ENCODE assay signal across 2 cellular contexts in the genomic region with DNA sequence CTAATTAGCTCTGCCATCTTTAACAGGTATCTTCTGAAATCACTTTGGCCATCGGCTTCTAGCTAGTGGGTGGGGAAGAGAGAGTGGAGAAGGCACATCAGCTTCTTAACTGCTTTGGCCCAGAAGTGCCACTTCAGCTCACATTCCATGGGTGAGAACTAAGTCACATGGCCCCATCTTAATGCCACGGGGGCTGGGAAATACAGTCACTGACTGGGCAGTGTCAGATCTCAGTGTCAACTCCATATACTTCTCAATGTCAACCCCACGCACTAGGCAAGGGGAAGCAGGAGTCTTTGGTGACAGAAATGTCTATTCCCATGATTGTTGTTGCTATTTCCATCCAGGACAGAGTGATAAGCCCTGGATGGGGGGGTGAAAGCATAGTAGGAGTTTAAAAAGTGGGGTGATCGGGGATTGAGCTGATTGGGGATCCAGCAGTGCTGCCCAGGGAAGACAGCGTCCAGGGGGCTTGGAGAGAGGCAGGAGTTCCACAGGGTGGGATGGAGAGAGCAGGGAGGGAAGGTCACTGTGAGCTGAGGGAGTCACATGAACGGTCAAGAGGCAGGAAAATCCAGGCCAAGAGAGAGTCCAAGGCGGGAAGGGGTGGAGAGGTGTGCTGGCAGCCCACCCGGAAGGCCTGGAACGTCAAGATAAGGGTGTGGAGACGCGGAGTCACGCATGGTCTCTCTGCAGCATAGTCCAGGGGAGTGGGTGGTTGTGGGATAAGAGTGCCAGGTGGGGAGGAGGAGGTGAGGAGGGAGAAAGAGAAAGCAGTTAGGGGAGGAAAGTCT.
TF ChIP-seq lines count a peak whose summit lies in the region.

No MANE protein-coding gene starts in this region.

TF ChIP-seq in K562, 482 proteins besides CTCF, POLR2A, EP300 and RAD21 (continues in another document):
- TF ChIP-seq NEUROD1 (IDR thresholded peaks at IDR 0.05; ENCODE audit: borderline replicate concordance, low read depth, low read length, partially characterized antibody): peak; percentile 62
- TF ChIP-seq MAFG (tag; conservative IDR thresholded peaks at IDR 0.05): peak; percentile 26; the same call in 1 of the 2 replicates
- peak; percentile 94 for TF ChIP-seq POLR2AphosphoS5 (IDR thresholded peaks at IDR 0.05; ENCODE audit: control insufficient read depth, insufficient read depth, low read depth, low read length)
- peak; percentile 69; the same call in 1 of the 2 replicates for TF ChIP-seq BCOR (IDR thresholded peaks at IDR 0.05)
- TF ChIP-seq ZNF263 (CRISPR knock-in tag; IDR thresholded peaks at IDR 0.05; ENCODE audit: borderline replicate concordance): peak; percentile 43; the same call in 1 of the 2 replicates
- TF ChIP-seq PML (IDR thresholded peaks at IDR 0.05; ENCODE audit: low read length): peak; percentile 75
- no peak for TF ChIP-seq ZNF507 (tag; conservative IDR thresholded peaks at IDR 0.05)
- TF ChIP-seq, protein P1, sequence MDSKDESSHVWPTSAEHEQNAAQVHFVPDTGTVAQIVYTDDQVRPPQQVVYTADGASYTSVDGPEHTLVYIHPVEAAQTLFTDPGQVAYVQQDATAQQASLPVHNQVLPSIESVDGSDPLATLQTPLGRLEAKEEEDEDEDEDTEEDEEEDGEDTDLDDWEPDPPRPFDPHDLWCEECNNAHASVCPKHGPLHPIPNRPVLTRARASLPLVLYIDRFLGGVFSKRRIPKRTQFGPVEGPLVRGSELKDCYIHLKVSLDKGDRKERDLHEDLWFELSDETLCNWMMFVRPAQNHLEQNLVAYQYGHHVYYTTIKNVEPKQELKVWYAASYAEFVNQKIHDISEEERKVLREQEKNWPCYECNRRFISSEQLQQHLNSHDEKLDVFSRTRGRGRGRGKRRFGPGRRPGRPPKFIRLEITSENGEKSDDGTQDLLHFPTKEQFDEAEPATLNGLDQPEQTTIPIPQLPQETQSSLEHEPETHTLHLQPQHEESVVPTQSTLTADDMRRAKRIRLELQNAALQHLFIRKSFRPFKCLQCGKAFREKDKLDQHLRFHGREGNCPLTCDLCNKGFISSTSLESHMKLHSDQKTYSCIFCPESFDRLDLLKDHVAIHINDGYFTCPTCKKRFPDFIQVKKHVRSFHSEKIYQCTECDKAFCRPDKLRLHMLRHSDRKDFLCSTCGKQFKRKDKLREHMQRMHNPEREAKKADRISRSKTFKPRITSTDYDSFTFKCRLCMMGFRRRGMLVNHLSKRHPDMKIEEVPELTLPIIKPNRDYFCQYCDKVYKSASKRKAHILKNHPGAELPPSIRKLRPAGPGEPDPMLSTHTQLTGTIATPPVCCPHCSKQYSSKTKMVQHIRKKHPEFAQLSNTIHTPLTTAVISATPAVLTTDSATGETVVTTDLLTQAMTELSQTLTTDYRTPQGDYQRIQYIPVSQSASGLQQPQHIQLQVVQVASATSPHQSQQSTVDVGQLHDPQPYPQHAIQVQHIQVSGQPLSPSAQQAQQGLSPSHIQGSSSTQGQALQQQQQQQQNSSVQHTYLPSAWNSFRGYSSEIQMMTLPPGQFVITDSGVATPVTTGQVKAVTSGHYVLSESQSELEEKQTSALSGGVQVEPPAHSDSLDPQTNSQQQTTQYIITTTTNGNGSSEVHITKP (IDR thresholded peaks at IDR 0.05; ENCODE audit: partially characterized antibody): peak; percentile 42
- TF ChIP-seq ZNF324 (CRISPR knock-in tag; IDR thresholded peaks at IDR 0.05): no peak
- no peak for TF ChIP-seq POLR2AphosphoS2 (IDR thresholded peaks at IDR 0.05; ENCODE audit: low read length)
- 0 out of 2 replicates have a peak, but pooled peaks have one; percentile 31 for TF ChIP-seq JUND (IDR thresholded peaks at IDR 0.05; ENCODE audit: borderline replicate concordance, low read depth, low read length)
- peak; percentile 50; the same call in 1 of the 3 replicates for TF ChIP-seq JUND (tag; IDR thresholded peaks at IDR 0.05; ENCODE audit: borderline replicate concordance, low read depth, low read length)
- 0 out of 2 replicates have a peak, but pooled peaks have one; percentile 29 for TF ChIP-seq ZBED1 (IDR thresholded peaks at IDR 0.05)
- TF ChIP-seq ZNF583 (CRISPR knock-in tag; IDR thresholded peaks at IDR 0.05): peak; percentile 47; the same call in 1 of the 2 replicates
- 0 out of 2 replicates have a peak, but pooled peaks have one; percentile 20 for TF ChIP-seq MEF2D (tag; conservative IDR thresholded peaks at IDR 0.05; ENCODE audit: low read depth)
- 0 out of 2 replicates have a peak, but pooled peaks have one; percentile 20 for TF ChIP-seq FOSL1 (tag; conservative IDR thresholded peaks at IDR 0.05)
- TF ChIP-seq ZNF224 (CRISPR knock-in tag; IDR thresholded peaks at IDR 0.05): no peak
- TF ChIP-seq PHF20 (IDR thresholded peaks at IDR 0.05; ENCODE audit: partially characterized antibody): peak; percentile 33
- TF ChIP-seq KLF16 (IDR thresholded peaks at IDR 0.05): peak; percentile 87; the same call in 1 of the 2 replicates

TF ChIP-seq in HepG2, 621 proteins besides CTCF, POLR2A, EP300 and RAD21:
- TF ChIP-seq PAX8 (CRISPR knock-in tag; IDR thresholded peaks at IDR 0.05; ENCODE audit: borderline replicate concordance) (no peak), ZNF441 (CRISPR knock-in tag; IDR thresholded peaks at IDR 0.05; ENCODE audit: borderline replicate concordance) (peak; percentile 66; the same call in 1 of the 2 replicates), ARHGAP35 (CRISPR knock-in tag; IDR thresholded peaks at IDR 0.05; ENCODE audit: borderline replicate concordance) (no peak), ISL2 (CRISPR knock-in tag; IDR thresholded peaks at IDR 0.05) (no peak), MEF2D (CRISPR knock-in tag; IDR thresholded peaks at IDR 0.05) (no peak), SOX6 (IDR thresholded peaks at IDR 0.05) (no peak), SOX6 (CRISPR knock-in tag; IDR thresholded peaks at IDR 0.05) (no peak), RXRA (CRISPR knock-in tag; IDR thresholded peaks at IDR 0.05) (no peak), CHD2 (IDR thresholded peaks at IDR 0.05; ENCODE audit: low read depth, low read length) (no peak), NR3C1 (CRISPR knock-in tag; IDR thresholded peaks at IDR 0.05) (no peak), PHF5A (CRISPR knock-in tag; IDR thresholded peaks at IDR 0.05; ENCODE audit: low read depth, unreplicated experiment) (no peak), SAFB2 (CRISPR knock-in tag; IDR thresholded peaks at IDR 0.05; ENCODE audit: borderline replicate concordance, low read depth) (no peak), GPN1 (CRISPR knock-in tag; IDR thresholded peaks at IDR 0.05; ENCODE audit: borderline replicate concordance) (no peak), ZNF709 (CRISPR knock-in tag; IDR thresholded peaks at IDR 0.05) (no peak)
- TF ChIP-seq, protein P2, sequence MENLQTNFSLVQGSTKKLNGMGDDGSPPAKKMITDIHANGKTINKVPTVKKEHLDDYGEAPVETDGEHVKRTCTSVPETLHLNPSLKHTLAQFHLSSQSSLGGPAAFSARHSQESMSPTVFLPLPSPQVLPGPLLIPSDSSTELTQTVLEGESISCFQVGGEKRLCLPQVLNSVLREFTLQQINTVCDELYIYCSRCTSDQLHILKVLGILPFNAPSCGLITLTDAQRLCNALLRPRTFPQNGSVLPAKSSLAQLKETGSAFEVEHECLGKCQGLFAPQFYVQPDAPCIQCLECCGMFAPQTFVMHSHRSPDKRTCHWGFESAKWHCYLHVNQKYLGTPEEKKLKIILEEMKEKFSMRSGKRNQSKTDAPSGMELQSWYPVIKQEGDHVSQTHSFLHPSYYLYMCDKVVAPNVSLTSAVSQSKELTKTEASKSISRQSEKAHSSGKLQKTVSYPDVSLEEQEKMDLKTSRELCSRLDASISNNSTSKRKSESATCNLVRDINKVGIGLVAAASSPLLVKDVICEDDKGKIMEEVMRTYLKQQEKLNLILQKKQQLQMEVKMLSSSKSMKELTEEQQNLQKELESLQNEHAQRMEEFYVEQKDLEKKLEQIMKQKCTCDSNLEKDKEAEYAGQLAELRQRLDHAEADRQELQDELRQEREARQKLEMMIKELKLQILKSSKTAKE (CRISPR knock-in tag; IDR thresholded peaks at IDR 0.05; ENCODE audit: borderline replicate concordance): no peak
- TF ChIP-seq, protein P3, sequence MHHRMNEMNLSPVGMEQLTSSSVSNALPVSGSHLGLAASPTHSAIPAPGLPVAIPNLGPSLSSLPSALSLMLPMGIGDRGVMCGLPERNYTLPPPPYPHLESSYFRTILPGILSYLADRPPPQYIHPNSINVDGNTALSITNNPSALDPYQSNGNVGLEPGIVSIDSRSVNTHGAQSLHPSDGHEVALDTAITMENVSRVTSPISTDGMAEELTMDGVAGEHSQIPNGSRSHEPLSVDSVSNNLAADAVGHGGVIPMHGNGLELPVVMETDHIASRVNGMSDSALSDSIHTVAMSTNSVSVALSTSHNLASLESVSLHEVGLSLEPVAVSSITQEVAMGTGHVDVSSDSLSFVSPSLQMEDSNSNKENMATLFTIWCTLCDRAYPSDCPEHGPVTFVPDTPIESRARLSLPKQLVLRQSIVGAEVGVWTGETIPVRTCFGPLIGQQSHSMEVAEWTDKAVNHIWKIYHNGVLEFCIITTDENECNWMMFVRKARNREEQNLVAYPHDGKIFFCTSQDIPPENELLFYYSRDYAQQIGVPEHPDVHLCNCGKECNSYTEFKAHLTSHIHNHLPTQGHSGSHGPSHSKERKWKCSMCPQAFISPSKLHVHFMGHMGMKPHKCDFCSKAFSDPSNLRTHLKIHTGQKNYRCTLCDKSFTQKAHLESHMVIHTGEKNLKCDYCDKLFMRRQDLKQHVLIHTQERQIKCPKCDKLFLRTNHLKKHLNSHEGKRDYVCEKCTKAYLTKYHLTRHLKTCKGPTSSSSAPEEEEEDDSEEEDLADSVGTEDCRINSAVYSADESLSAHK (CRISPR knock-in tag; IDR thresholded peaks at IDR 0.05; ENCODE audit: borderline replicate concordance): no peak
- TF ChIP-seq, protein P4, sequence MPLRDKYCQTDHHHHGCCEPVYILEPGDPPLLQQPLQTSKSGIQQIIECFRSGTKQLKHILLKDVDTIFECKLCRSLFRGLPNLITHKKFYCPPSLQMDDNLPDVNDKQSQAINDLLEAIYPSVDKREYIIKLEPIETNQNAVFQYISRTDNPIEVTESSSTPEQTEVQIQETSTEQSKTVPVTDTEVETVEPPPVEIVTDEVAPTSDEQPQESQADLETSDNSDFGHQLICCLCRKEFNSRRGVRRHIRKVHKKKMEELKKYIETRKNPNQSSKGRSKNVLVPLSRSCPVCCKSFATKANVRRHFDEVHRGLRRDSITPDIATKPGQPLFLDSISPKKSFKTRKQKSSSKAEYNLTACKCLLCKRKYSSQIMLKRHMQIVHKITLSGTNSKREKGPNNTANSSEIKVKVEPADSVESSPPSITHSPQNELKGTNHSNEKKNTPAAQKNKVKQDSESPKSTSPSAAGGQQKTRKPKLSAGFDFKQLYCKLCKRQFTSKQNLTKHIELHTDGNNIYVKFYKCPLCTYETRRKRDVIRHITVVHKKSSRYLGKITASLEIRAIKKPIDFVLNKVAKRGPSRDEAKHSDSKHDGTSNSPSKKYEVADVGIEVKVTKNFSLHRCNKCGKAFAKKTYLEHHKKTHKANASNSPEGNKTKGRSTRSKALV (CRISPR knock-in tag; IDR thresholded peaks at IDR 0.05): no peak
- TF ChIP-seq, protein P5, sequence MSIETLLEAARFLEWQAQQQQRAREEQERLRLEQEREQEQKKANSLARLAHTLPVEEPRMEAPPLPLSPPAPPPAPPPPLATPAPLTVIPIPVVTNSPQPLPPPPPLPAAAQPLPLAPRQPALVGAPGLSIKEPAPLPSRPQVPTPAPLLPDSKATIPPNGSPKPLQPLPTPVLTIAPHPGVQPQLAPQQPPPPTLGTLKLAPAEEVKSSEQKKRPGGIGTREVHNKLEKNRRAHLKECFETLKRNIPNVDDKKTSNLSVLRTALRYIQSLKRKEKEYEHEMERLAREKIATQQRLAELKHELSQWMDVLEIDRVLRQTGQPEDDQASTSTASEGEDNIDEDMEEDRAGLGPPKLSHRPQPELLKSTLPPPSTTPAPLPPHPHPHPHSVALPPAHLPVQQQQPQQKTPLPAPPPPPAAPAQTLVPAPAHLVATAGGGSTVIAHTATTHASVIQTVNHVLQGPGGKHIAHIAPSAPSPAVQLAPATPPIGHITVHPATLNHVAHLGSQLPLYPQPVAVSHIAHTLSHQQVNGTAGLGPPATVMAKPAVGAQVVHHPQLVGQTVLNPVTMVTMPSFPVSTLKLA (IDR thresholded peaks at IDR 0.05): peak; percentile 43; the same call in 1 of the 2 replicates
